In the genomic region with DNA sequence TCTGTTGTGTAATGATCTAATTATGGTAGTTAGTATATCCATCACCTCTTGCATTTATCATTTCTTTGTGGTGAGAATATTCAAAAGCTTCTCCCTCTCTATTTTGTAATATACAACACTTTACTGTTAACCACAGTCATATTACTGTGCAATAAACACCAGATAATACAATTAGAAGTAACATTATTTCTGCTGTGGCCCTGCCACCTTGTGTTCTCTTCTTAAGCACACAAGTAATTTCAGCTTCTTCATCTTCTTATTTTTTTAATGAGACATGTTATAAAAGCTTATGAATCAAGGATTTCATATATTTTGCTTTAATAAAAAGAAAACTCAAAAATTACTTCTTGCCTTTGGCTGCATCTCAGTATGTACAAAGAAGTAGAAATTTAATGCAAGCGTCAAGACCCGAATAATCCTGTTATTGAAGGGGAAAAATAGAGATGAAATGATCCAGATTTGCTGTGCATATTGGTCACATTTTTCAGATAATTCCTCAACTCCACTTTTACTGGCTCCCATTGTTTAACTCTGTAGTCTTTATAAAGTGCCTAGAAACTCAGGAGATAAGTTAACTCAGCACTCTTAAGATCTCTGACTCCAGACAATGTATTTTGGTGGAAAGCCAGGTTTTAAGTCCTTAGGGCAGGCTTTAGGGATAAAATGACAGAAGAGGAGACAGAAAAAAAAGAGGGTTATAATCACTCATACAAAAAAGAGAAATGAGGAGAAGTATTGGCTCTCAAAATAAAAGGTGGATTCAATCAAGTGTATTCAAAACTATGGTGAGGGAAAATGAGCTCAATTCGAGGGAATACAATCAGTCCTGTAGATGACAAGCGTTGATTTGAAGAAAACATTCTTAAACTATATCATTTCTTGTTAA, we compare ENCODE assay signal across 16 cellular contexts.
A peak's percentile ranks its signal among the peaks of the same experiment; 100 is the strongest.
DNase-seq lines count a peak whose midpoint lies in the region; ATAC-seq and TF ChIP-seq lines count a peak whose summit lies in the region.
"Had no signal": no experiment of that assay in that cellular context is flagged by ENCODE, and none has a peak within 500 bp of the region (broad histone marks: within the 10 kb centered on the region; RNA-seq: fewer than 3 reads in every experiment).

No MANE protein-coding gene starts in this region.

- H3K4me1 ChIP-seq in upper lobe of left lung, result no peaks in the 10 kb centered on the region
- H3K4me1 ChIP-seq: BE2C, parathyroid adenoma had no signal

- H3K27ac Mint-ChIP-seq in HFFc6, result no peak overlapping the region
- H3K27ac Mint-ChIP-seq: activated naive CD8-positive, alpha-beta T cell had no signal

- no peak for ATAC-seq in upper lobe of left lung (ENCODE audit: low FRiP score in 2 of 2)

- in situ Hi-C loops in astrocyte of the spinal cord (cut with HindIII; ENCODE audit: low sequenced_read_pairs), result no loop called here

- peak; percentile 41 for DNase-seq in AG09309 (ENCODE audit: low read depth)
- DNase-seq in HFFc6, result peak; percentile 11
- DNase-seq in astrocyte of the spinal cord (ENCODE audit: low read depth, low spot score), result peak; percentile 41
- DNase-seq in iris pigment epithelial cell (ENCODE audit: low read depth), result peak; percentile 40
- DNase-seq in NCI-H2227 (lab: John Stamatoyannopoulos, UW; ENCODE audit: unreplicated experiment), result no peak
- DNase-seq in upper lobe of left lung, result no peak
- DNase-seq in NCI-H2107 (lab: John Stamatoyannopoulos, UW), result no peak
- no peak for DNase-seq in NCI-H69 (lab: John Stamatoyannopoulos, UW)
- DNase-seq: BE2C, DMS53, foreskin melanocyte, mesendoderm, NCI-H146, NCI-H510A treated with DMSO at 0.1 percent for 48 hours had no signal

- WGBS in upper lobe of left lung, 2 donors, result 72 to 74% methylated on average over 4 of the region's 4 CpGs

- no peak overlapping the region for H3K4me3 ChIP-seq in AG09309 (ENCODE audit: control insufficient read depth, low read depth, low read length)
- no peak overlapping the region for H3K4me3 ChIP-seq in astrocyte of the spinal cord (ENCODE audit: low read depth, low read length)
- H3K4me3 ChIP-seq in upper lobe of left lung, result no peak overlapping the region

- H3K36me3 Mint-ChIP-seq in HFFc6 (ENCODE audit: low read depth), result no peaks in the 10 kb centered on the region
- H3K36me3 Mint-ChIP-seq: activated naive CD8-positive, alpha-beta T cell had no signal

- peak; percentile 35 for TF ChIP-seq CTCF in AG09309 (IDR thresholded peaks at IDR 0.05; ENCODE audit: control insufficient read depth, insufficient read depth, low read depth, low read length, missing control alignments)
- peak; percentile 64 for TF ChIP-seq CTCF in HFFc6 (IDR thresholded peaks at IDR 0.05)
- no peak for TF ChIP-seq CTCF in astrocyte of the spinal cord (IDR thresholded peaks at IDR 0.05; ENCODE audit: low read depth, low read length)
- TF ChIP-seq CTCF in upper lobe of left lung (IDR thresholded peaks at IDR 0.05), result no peak

- no peak overlapping the region for H3K4me3 Mint-ChIP-seq in HFFc6
- H3K4me3 Mint-ChIP-seq: activated naive CD8-positive, alpha-beta T cell had no signal

- no peaks in the 10 kb centered on the region for H3K36me3 ChIP-seq in upper lobe of left lung
- H3K36me3 ChIP-seq: BE2C had no signal

- H3K27ac ChIP-seq in upper lobe of left lung, result no peak overlapping the region
- H3K27ac ChIP-seq: parathyroid adenoma had no signal

- H3K27me3 ChIP-seq in upper lobe of left lung, result no peaks in the 10 kb centered on the region
- H3K27me3 ChIP-seq: BE2C had no signal

- no peak for TF ChIP-seq EP300 in upper lobe of left lung (IDR thresholded peaks at IDR 0.05)

- H3K9me3 Mint-ChIP-seq in HFFc6, result no peaks in the 10 kb centered on the region

- peaks cover 0 to 2% (median 0%) of the 10 kb centered on the region in 4 donors for H3K9me3 ChIP-seq in upper lobe of left lung
- H3K9me3 ChIP-seq: BE2C had no signal

- no peak for TF ChIP-seq POLR2A in upper lobe of left lung (IDR thresholded peaks at IDR 0.05)

- no peaks in the 10 kb centered on the region for H3K27me3 Mint-ChIP-seq in HFFc6 (ENCODE audit: insufficient read depth)
- H3K27me3 Mint-ChIP-seq: activated naive CD8-positive, alpha-beta T cell had no signal

- H3K4me1 Mint-ChIP-seq in HFFc6 (ENCODE audit: low read depth), result 0 out of 2 replicates have a peak, but pooled peaks cover 5% of the 10 kb centered on the region

Comparison
In these comparisons a context has a peak if more than half of its experiments do, and no peak if none do; other contexts are left out.
1. DNase-seq: peak in AG09309 (single experiment), HFFc6 (single experiment), astrocyte of the spinal cord (single experiment) and iris pigment epithelial cell (single experiment); none in NCI-H2227 (single experiment), upper lobe of left lung (0 of 2), NCI-H2107 (single experiment) and NCI-H69 (single experiment).
2. CTCF ChIP-seq: peak in AG09309 (single experiment) and HFFc6 (single experiment); none in astrocyte of the spinal cord (single experiment) and upper lobe of left lung (0 of 6).